ENCODE assay signal across 16 cellular contexts in the genomic region with DNA sequence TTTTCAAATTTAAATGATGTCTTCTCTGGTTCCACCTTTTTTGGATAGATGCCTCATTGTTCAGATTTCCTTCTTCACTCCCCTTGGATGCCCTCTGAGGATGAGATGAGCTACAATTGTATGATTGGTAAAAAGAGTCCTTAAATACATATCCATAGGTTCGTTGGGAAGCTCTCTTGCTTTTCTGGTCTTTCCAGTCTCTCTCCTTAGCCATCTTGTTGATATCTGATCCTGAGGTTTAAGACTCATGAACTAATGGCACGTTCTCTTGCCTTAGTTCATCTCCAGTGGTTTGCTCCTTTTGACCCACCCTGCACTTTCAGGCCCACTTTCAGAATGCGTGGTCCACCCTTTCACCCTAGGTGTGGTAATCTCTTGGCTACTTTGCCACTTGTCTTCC. TPM values are rescaled to one million over a fixed set of nuclear protein-coding genes. Genes with fewer than 3 reads are reported as not detected.
A peak's percentile ranks its signal among the peaks of the same experiment; 100 is the strongest.
DNase-seq lines count a peak whose midpoint lies in the region; ATAC-seq and TF ChIP-seq lines count a peak whose summit lies in the region.
"Had no signal": no experiment of that assay in that cellular context is flagged by ENCODE, and none has a peak within 500 bp of the region (broad histone marks: within the 10 kb centered on the region; RNA-seq: fewer than 3 reads in every experiment).

No MANE protein-coding gene starts in this region.

- H3K27ac ChIP-seq in PC-3 (ENCODE audit: low read length), result no peak overlapping the region
- H3K27ac ChIP-seq: 22Rv1; A549; BLaER1 treated with 17β-estradiol and CSF1 and Interleukin-3, amounts not matched to agents 10 nM and 100 nM; C4-2B had no signal

- no peaks in the 10 kb centered on the region for H3K27me3 ChIP-seq in PC-3 (ENCODE audit: low read length)
- H3K27me3 ChIP-seq: BLaER1 treated with 17β-estradiol and CSF1 and Interleukin-3, amounts not matched to agents 10 nM and 100 nM had no signal

- H3K4me3 ChIP-seq in PC-3 (ENCODE audit: low read length), result no peak overlapping the region
- H3K4me3 ChIP-seq in epithelial cell of esophagus (ENCODE audit: low read length), result no peak overlapping the region
- H3K4me3 ChIP-seq: A549; BLaER1 treated with 17β-estradiol and CSF1 and Interleukin-3, amounts not matched to agents 10 nM and 100 nM had no signal

- BruUV-seq in PC-3 (replicated peaks; lab: Mats Ljungman, UMichigan), result no TSS peak

- H3F3A ChIP-seq in PC-3 (ENCODE audit: low read length, unreplicated experiment), result no peaks in the 10 kb centered on the region

- POLR2A ChIA-PET in PC-3 (lab: Charles Lee; ENCODE audit: unreplicated experiment), result no interaction called here

- ATAC-seq in PC-3 (no peak), HG03442 (IDR thresholded peaks at IDR 0.05; ENCODE audit: unreplicated experiment) (no peak)
- ATAC-seq: A549; CD8-positive, alpha-beta T cell had no signal

- no peak overlapping the region for H2AFZ ChIP-seq in PC-3 (ENCODE audit: low read length)

- H3K4me1 ChIP-seq in PC-3 (ENCODE audit: insufficient read depth, low read length), result no peaks in the 10 kb centered on the region
- H3K4me1 ChIP-seq: A549, Caco-2 had no signal

- no peaks in the 10 kb centered on the region for H3K9me3 ChIP-seq in PC-3 (ENCODE audit: low read length)
- H3K9me3 ChIP-seq: Caco-2 had no signal

- H3K79me2 ChIP-seq in PC-3 (ENCODE audit: low read length), result no peaks in the 10 kb centered on the region

- H3K9me2 ChIP-seq in PC-3 (replicated peaks; ENCODE audit: low read length), result no peaks in the 10 kb centered on the region

- CTCF ChIA-PET in PC-3 (lab: Charles Lee), result no interaction called here

- H4K20me1 ChIP-seq in PC-3 (ENCODE audit: low read length), result no peaks in the 10 kb centered on the region
- H4K20me1 ChIP-seq: BLaER1 treated with 17β-estradiol and CSF1 and Interleukin-3, amounts not matched to agents 10 nM and 100 nM had no signal

- H3K4me2 ChIP-seq in PC-3 (ENCODE audit: low read length), result no peak overlapping the region
- H3K4me2 ChIP-seq: A549; BLaER1 treated with 17β-estradiol and CSF1 and Interleukin-3, amounts not matched to agents 10 nM and 100 nM had no signal

- intact Hi-C loops in PC-3 (cut with micrococcal nuclease), result no loop called here

- no peak for TF ChIP-seq CTCF in PC-3 (conservative IDR thresholded peaks at IDR 0.05; ENCODE audit: low read depth, low read length)
- TF ChIP-seq CTCF in epithelial cell of esophagus (IDR thresholded peaks at IDR 0.05; ENCODE audit: insufficient read depth, low read depth, low read length, missing control alignments), result no peak

- no peak overlapping the region for H3K9ac ChIP-seq in PC-3 (ENCODE audit: low read length)
- H3K9ac ChIP-seq: BLaER1 treated with 17β-estradiol and CSF1 and Interleukin-3, amounts not matched to agents 10 nM and 100 nM had no signal

- DNase-seq in SIG-M5 treated with dmso at 0.1 percent for 504 hours (lab: John Stamatoyannopoulos, UW; ENCODE audit: unreplicated experiment), result peak; percentile 5
- no peak for DNase-seq in SIG-M5 (lab: John Stamatoyannopoulos, UW)
- DNase-seq in PC-3, result peak; percentile 22
- DNase-seq in epithelial cell of esophagus (ENCODE audit: low read depth), result peak; percentile 53
- DNase-seq: AML-193; Caco-2; Calu3; CD4-positive, alpha-beta T cell; CD8-positive, alpha-beta T cell; DMS79 treated with DMSO at 0.1 percent for 48 hours; GF-D8 had no signal

- no peaks in the 10 kb centered on the region for H3K36me3 ChIP-seq in PC-3 (ENCODE audit: low read depth, low read length)
- H3K36me3 ChIP-seq: BLaER1 treated with 17β-estradiol and CSF1 and Interleukin-3, amounts not matched to agents 10 nM and 100 nM had no signal

RNA-seq across cellular contexts. Expression of gene TUT7, which starts 33.2 kb away (rescaled TPM):
- 12.3 and 17.0 TPM in 2 replicates for total RNA-seq in PC-3 (2014; rRNA removed)
